In genomic region chr2:163155925-163156324, GRCh38 we compare ENCODE assay signal across 26 cellular contexts.
"Had no signal": no experiment of that assay in that cellular context is flagged by ENCODE, and none has a peak within 500 bp of the region (broad histone marks: within the 10 kb centered on the region; RNA-seq: fewer than 3 reads in every experiment).

No MANE protein-coding gene starts in this region.

- H3K27ac ChIP-seq: neural progenitor cell, neutrophil, ovary, pancreas, parathyroid adenoma, prostate gland, psoas muscle, right atrium auricular region, sigmoid colon, skin epidermis, spleen had no signal

- H3K36me3 ChIP-seq: neural progenitor cell, neutrophil, ovary, pancreas, prostate gland, right atrium auricular region, sigmoid colon, spleen had no signal

- DNase-seq: naive thymus-derived CD4-positive, alpha-beta T cell; naive thymus-derived CD8-positive, alpha-beta T cell; natural killer cell; nucleus accumbens; occipital lobe; ovary; pancreas; posterior cingulate gyrus; psoas muscle; right cardiac atrium; sigmoid colon; spleen; stimulated activated CD4-positive, alpha-beta T cell treated with anti-CD3 and anti-CD28 coated beads, Interleukin-12 subunit alpha, Interleukin-12 subunit beta, amount 100 ng/mL, for 4 hours; stimulated activated CD4-positive, alpha-beta T cell treated with anti-CD3 and anti-CD28 coated beads, Interleukin-15, amount 100 ng/mL, for 24 hours; stimulated activated CD4-positive, alpha-beta T cell treated with anti-CD3 and anti-CD28 coated beads, Interleukin-1b, Interleukin-23, amount 100 ng/mL, for 48 hours; stimulated activated CD4-positive, alpha-beta T cell treated with anti-CD3 and anti-CD28 coated beads, Interleukin-2, amount 100 ng/mL, for 24 hours had no signal

- H3K79me2 ChIP-seq: parathyroid adenoma had no signal

- FAIRE-seq: small intestine had no signal

- H3K4me2 ChIP-seq: neural progenitor cell, smooth muscle cell had no signal

- ATAC-seq: naive thymus-derived CD4-positive, alpha-beta T cell; naive thymus-derived CD8-positive, alpha-beta T cell; natural killer cell; natural killer cell treated with Interleukin-12 subunit alpha and Interleukin-12 subunit beta and Interleukin-15 and Interleukin-18, amount 100 ng/mL, for 72 hours; right cardiac atrium; sciatic nerve had no signal

- H3K27me3 ChIP-seq: neural progenitor cell, neutrophil, ovary, pancreas, right atrium auricular region, sigmoid colon, spleen had no signal

- H3K9me3 ChIP-seq: neutrophil, ovary, pancreas, prostate gland, psoas muscle, right atrium auricular region, sigmoid colon, spleen had no signal

- H3K4me3 ChIP-seq: neural progenitor cell, ovary, pancreas, prostate gland, psoas muscle, right atrium auricular region, sigmoid colon, skin epidermis, smooth muscle cell, spleen had no signal

- H3K9ac ChIP-seq: neural progenitor cell, parathyroid adenoma had no signal

- H2AFZ ChIP-seq: neural progenitor cell, parathyroid adenoma had no signal

- H3K4me1 ChIP-seq: neural progenitor cell, pancreas, parathyroid adenoma, prostate gland, psoas muscle, right atrium auricular region, sigmoid colon, spleen had no signal
